In genomic region chr2:200968162-200968561, GRCh38 we compare ENCODE assay signal across 18 cellular contexts. TPM values are rescaled to one million over a fixed set of nuclear protein-coding genes. Genes with fewer than 3 reads are reported as not detected.
A peak's percentile ranks its signal among the peaks of the same experiment; 100 is the strongest.
DNase-seq lines count a peak whose midpoint lies in the region; ATAC-seq, FAIRE-seq and TF ChIP-seq lines count a peak whose summit lies in the region.
"Had no signal": no experiment of that assay in that cellular context is flagged by ENCODE, and none has a peak within 500 bp of the region (broad histone marks: within the 10 kb centered on the region; RNA-seq: fewer than 3 reads in every experiment).

No MANE protein-coding gene starts in this region.

- no peak overlapping the region for H3K4me2 ChIP-seq in HepG2 (ENCODE audit: low read depth, low read length)

- no peak for TF ChIP-seq RAD21 in HepG2 (CRISPR knock-in tag; IDR thresholded peaks at IDR 0.05)

- no peak for TF ChIP-seq POLR2A in HepG2 (IDR thresholded peaks at IDR 0.05; ENCODE audit: insufficient read depth in 1 of 2, low read depth in 2 of 2, low read length in 2 of 2)
- no peak for TF ChIP-seq POLR2A in right lobe of liver (IDR thresholded peaks at IDR 0.05)

- H4K20me1 ChIP-seq in HepG2 (ENCODE audit: insufficient read depth, low read length) = no peaks in the 10 kb centered on the region

- in situ Hi-C loops in HepG2 (cut with HindIII; ENCODE audit: extremely low pct_ligation_motif_present, low pct_unique_long_range_greater_than_20kb) = no loop called here

- no peak for FAIRE-seq in HepG2 (lab: Jason Lieb, UNC)
- FAIRE-seq: astrocyte, GM12878 had no signal

- peak overlapping the region; percentile 31 for H3K27ac Mint-ChIP-seq in type B pancreatic cell

- peaks cover 30% of the 10 kb centered on the region for H3K4me1 ChIP-seq in HepG2 (ENCODE audit: insufficient read depth, low read length)
- peaks cover 0 to 9% (median 3%) of the 10 kb centered on the region in 4 donors for H3K4me1 ChIP-seq in right lobe of liver
- H3K4me1 ChIP-seq in adipocyte (ENCODE audit: control insufficient read depth, insufficient read depth, low read length) = peaks cover 33% of the 10 kb centered on the region

- H3K9me3 Mint-ChIP-seq in type B pancreatic cell = no peaks in the 10 kb centered on the region

- CTCF ChIA-PET in HepG2 (lab: Yijun Ruan, JAX; ENCODE audit: low intra/inter-chr PET ratio, low total read pairs) = no interaction called here

- H3K4me3 ChIP-seq in HepG2 (replicated peaks in 1 of 3; ENCODE audit: insufficient read depth in 1 of 3, low read depth in 2 of 3, low read length in 3 of 3) (no peak overlapping the region), right lobe of liver (no peak overlapping the region), adipocyte (ENCODE audit: low read length) (peak overlapping the region; percentile 24)
- H3K4me3 ChIP-seq: GM12878, lung had no signal

- no peak for ATAC-seq in HepG2
- ATAC-seq in right lobe of liver = no peak
- peak; percentile 73 for ATAC-seq in left colon
- ATAC-seq in GM18868 (IDR thresholded peaks at IDR 0.05; ENCODE audit: unreplicated experiment) = no peak
- ATAC-seq in GM21576 (IDR thresholded peaks at IDR 0.05; ENCODE audit: unreplicated experiment) = no peak

- H3K9ac ChIP-seq in HepG2 (ENCODE audit: insufficient read depth, low read depth, low read length) (no peak overlapping the region), adipocyte (ENCODE audit: low read length) (no peak overlapping the region)

- H3K27me3 Mint-ChIP-seq in type B pancreatic cell = no peaks in the 10 kb centered on the region
- H3K27me3 Mint-ChIP-seq: progenitor cell of endocrine pancreas had no signal

- WGBS in HepG2 (ENCODE audit: low lambda C conversion rate) = 91% methylated on average over 1 of the region's 1 CpG
- 67% methylated on average over 1 of the region's 1 CpG for WGBS in right lobe of liver (ENCODE audit: insufficient coverage, low coverage, low lambda C conversion rate, missing lambda C conversion rate)

- H3K9me3 ChIP-seq in HepG2 (ENCODE audit: low read length) = no peaks in the 10 kb centered on the region
- H3K9me3 ChIP-seq in right lobe of liver = no peaks in the 10 kb centered on the region
- no peaks in the 10 kb centered on the region for H3K9me3 ChIP-seq in adipocyte (ENCODE audit: control insufficient read depth, low read length)

- TF ChIP-seq CTCF in HepG2 (CRISPR knock-in tag; IDR thresholded peaks at IDR 0.05) (no peak), right lobe of liver (IDR thresholded peaks at IDR 0.05) (no peak), type B pancreatic cell (conservative IDR thresholded peaks at IDR 0.05) (no peak)

- H3K79me2 ChIP-seq in HepG2 (ENCODE audit: insufficient read depth, low read length) = peaks cover 15% of the 10 kb centered on the region

- BruUV-seq in HepG2 (replicated peaks; lab: Mats Ljungman, UMichigan) = no TSS peak

- H3K27ac ChIP-seq in HepG2 (ENCODE audit: extremely low read length, insufficient read depth, low read length) = no peak overlapping the region
- no peak overlapping the region for H3K27ac ChIP-seq in right lobe of liver
- H3K27ac ChIP-seq: WERI-Rb-1 had no signal

- H3K27me3 ChIP-seq in HepG2 (ENCODE audit: control insufficient read depth in 1 of 2, insufficient read depth in 2 of 2, low read length in 2 of 2) (no peaks in the 10 kb centered on the region; a peak in 1 of 5 replicates), right lobe of liver (no peaks in the 10 kb centered on the region), adipocyte (replicated peaks; ENCODE audit: control insufficient read depth, insufficient read depth, low read length) (no peaks in the 10 kb centered on the region)

- H2AFZ ChIP-seq in HepG2 (ENCODE audit: low read length) = no peak overlapping the region

- intact Hi-C loops in HepG2 (cut with micrococcal nuclease; ENCODE audit: unreplicated experiment) = no loop called here
- intact Hi-C loops in right lobe of liver (cut with DNase I) = no loop called here
- intact Hi-C loops in left colon (cut with DNase I, micrococcal nuclease) = loop anchor here in 1 of 2 donors (10.0 kb wide), 1 partner anchor 97 kb away; no protein-coding TSS in a partner anchor

- no peaks in the 10 kb centered on the region for H3K36me3 ChIP-seq in HepG2 (replicated peaks in 1 of 2; ENCODE audit: control insufficient read depth in 1 of 2, insufficient read depth in 2 of 2, low read length in 2 of 2)
- H3K36me3 ChIP-seq in right lobe of liver = no peaks in the 10 kb centered on the region
- no peaks in the 10 kb centered on the region for H3K36me3 ChIP-seq in adipocyte (ENCODE audit: control insufficient read depth, insufficient read depth, low read length, severe bottlenecking)
- H3K36me3 ChIP-seq: WERI-Rb-1 had no signal

- DNase-seq in HepG2 (ENCODE audit: low spot score) = peak; percentile 62
- no peak for DNase-seq in right lobe of liver
- no peak for DNase-seq in adipocyte (ENCODE audit: low read depth)
- DNase-seq in left colon = no peak
- DNase-seq in type B pancreatic cell (ENCODE audit: extremely low spot score, unreplicated experiment) = no peak
- DNase-seq in occipital lobe (lab: John Stamatoyannopoulos, UW) = no peak
- DNase-seq: activated T-cell treated with anti-CD3 and anti-CD28 coated beads for 4 hours; GOT3; NCI-H524; RPMI8226; stimulated activated CD4-positive, alpha-beta T cell treated with anti-CD3 and anti-CD28 coated beads, Interleukin-1b, Interleukin-23, amount 100 ng/mL, for 48 hours; WERI-Rb-1 had no signal

- TF ChIP-seq EP300 in HepG2 (IDR thresholded peaks at IDR 0.05; ENCODE audit: low read depth in 2 of 2, low read length in 2 of 2) (no peak), HepG2 (CRISPR knock-in tag; IDR thresholded peaks at IDR 0.05; ENCODE audit: borderline replicate concordance) (no peak)

- no peak overlapping the region for H3K4me3 Mint-ChIP-seq in type B pancreatic cell

- peaks cover 3% of the 10 kb centered on the region for H3K36me3 Mint-ChIP-seq in type B pancreatic cell

- POLR2A ChIA-PET in HepG2 (lab: Yijun Ruan, JAX) = interaction anchor here (1.3 to 1.4 kb wide), 2 partner anchors 40 to 91 kb away, joined by 3 read pairs; no protein-coding TSS in a partner anchor

- peaks cover 24% of the 10 kb centered on the region for H3K4me1 Mint-ChIP-seq in type B pancreatic cell (ENCODE audit: unreplicated experiment)

TF ChIP-seq in HepG2, 621 proteins besides CTCF, POLR2A, EP300 and RAD21 (continues in another document):
- no peak for TF ChIP-seq ZBTB46 (CRISPR knock-in tag; IDR thresholded peaks at IDR 0.05; ENCODE audit: borderline replicate concordance)
- 0 out of 2 replicates have a peak, but pooled peaks have one; percentile 44 for TF ChIP-seq RCOR2 (CRISPR knock-in tag; IDR thresholded peaks at IDR 0.05)
- TF ChIP-seq CEBPB (IDR thresholded peaks at IDR 0.05; ENCODE audit: borderline replicate concordance, low read depth, low read length) = 0 out of 2 replicates have a peak, but pooled peaks have one; percentile 37
- TF ChIP-seq HNF4G (IDR thresholded peaks at IDR 0.05; ENCODE audit: borderline replicate concordance, low read depth, low read length) = peak; percentile 12; the same call in 1 of the 2 replicates
- no peak for TF ChIP-seq HNF4G (CRISPR knock-in tag; IDR thresholded peaks at IDR 0.05; ENCODE audit: borderline replicate concordance, low read depth)
- peak; percentile 57 for TF ChIP-seq CEBPG (CRISPR knock-in tag; IDR thresholded peaks at IDR 0.05)
- TF ChIP-seq ZNF460 (CRISPR knock-in tag; IDR thresholded peaks at IDR 0.05; ENCODE audit: borderline replicate concordance) = no peak
- no peak for TF ChIP-seq SOX13 (IDR thresholded peaks at IDR 0.05)
- TF ChIP-seq SOX13 (CRISPR knock-in tag; conservative IDR thresholded peaks at IDR 0.05 in 1 of 2, IDR thresholded peaks at IDR 0.05 in 1 of 2) = peak in 1 of 2 experiments; percentile 83; a peak in 2 of 4 replicates

RNA-seq across cellular contexts. Expression of gene ORC2, which starts 4.7 kb away (rescaled TPM):
- total RNA-seq in HepG2 (2016; rRNA removed; fragmentation: Illumina TruSeq; extraction: Trizol) = 58.3 and 73.5 TPM in 2 replicates
- 35.1 and 42.3 TPM in 2 replicates for total RNA-seq in HepG2 (2016; cell fraction: cytosol; rRNA removed; fragmentation: Illumina TruSeq; extraction: Trizol; ENCODE audit: low read depth)
- 57.9 and 72.3 TPM in 2 replicates for total RNA-seq in HepG2 (2016; cell fraction: insoluble cytoplasmic fraction; rRNA removed; fragmentation: Illumina TruSeq; extraction: Trizol)
- total RNA-seq in HepG2 (2016; cell fraction: membrane; rRNA removed; fragmentation: Illumina TruSeq; extraction: Trizol) = 23.7 and 25.8 TPM in 2 replicates
- total RNA-seq in HepG2 (2016; cell fraction: nucleus; rRNA removed; fragmentation: Illumina TruSeq; extraction: Trizol) = 84.7 and 104 TPM in 2 replicates
- polyA plus RNA-seq in HepG2 (2011; rRNA removed) = 17.8 and 19.3 TPM in 2 replicates
- 3.8 and 5.6 TPM in 2 replicates for polyA plus RNA-seq in HepG2 (2011; cell fraction: cytosol; rRNA removed)
- polyA plus RNA-seq in HepG2 (2011; cell fraction: nucleus; rRNA removed) = 56.9 and 65.1 TPM in 2 replicates
- 31.7 and 53.3 TPM in 2 replicates for polyA plus RNA-seq in HepG2 (2012)
- polyA plus RNA-seq in HepG2 (2016; cell fraction: cytosol; fragmentation: Illumina TruSeq; extraction: Trizol; ENCODE audit: low read depth) = 2.8 and 3.0 TPM in 2 replicates
- 49.7 and 56.0 TPM in 2 replicates for polyA plus RNA-seq in HepG2 (2016; cell fraction: insoluble cytoplasmic fraction; fragmentation: Illumina TruSeq; extraction: Trizol; ENCODE audit: low read depth)
- 6.0 and 6.1 TPM in 2 replicates for polyA plus RNA-seq in HepG2 (2016; cell fraction: membrane; fragmentation: Illumina TruSeq; extraction: Trizol; ENCODE audit: low read depth)
- polyA plus RNA-seq in HepG2 (2016; cell fraction: nucleus; fragmentation: Illumina TruSeq; extraction: Trizol; ENCODE audit: insufficient read depth, low read depth) = 194 and 196 TPM in 2 replicates
- 4.6 and 6.1 TPM in 2 replicates for polyA minus RNA-seq in HepG2 (2011; rRNA and poly(A)+ RNA removed; ENCODE audit: low replicate concordance)
- 9.2 and 14.9 TPM in 2 replicates for polyA minus RNA-seq in HepG2 (2011; cell fraction: cytosol; rRNA and poly(A)+ RNA removed)
- 48.9 and 55.0 TPM in 2 replicates for polyA minus RNA-seq in HepG2 (2011; cell fraction: nucleus; rRNA and poly(A)+ RNA removed)
- total RNA-seq in right lobe of liver = 10 to 100 TPM in 3 of 6 experiments, 1 to 10 TPM in 3; 5.3 to 13.6 (median 8.4) TPM
- total RNA-seq in left colon = 10 to 100 TPM; 25.5 to 26.8 TPM
- 35.6 and 38.3 TPM in 2 replicates for total RNA-seq in type B pancreatic cell (ENCODE audit: low replicate concordance)
- 25.6 TPM for total RNA-seq in occipital lobe
